ENCODE assay signal across 8 cellular contexts in genomic region chr2:25041928-25042320, GRCh38. TPM values are rescaled to one million over a fixed set of nuclear protein-coding genes. Genes with fewer than 3 reads are reported as not detected.
DNase-seq lines count a peak whose midpoint lies in the region; TF ChIP-seq lines count a peak whose summit lies in the region.

EFR3B (plus strand) TSS chr2:25042076; CDS start chr2:25042313, 237 bp downstream.

- H3K9me2 ChIP-seq in MM.1S (replicated peaks; ENCODE audit: insufficient read depth, low read length) (no peaks in the 10 kb centered on the region), neural cell (ENCODE audit: insufficient read depth, low read length) (no peaks in the 10 kb centered on the region)

- peaks cover 23 to 27% of the 10 kb centered on the region in 2 experiments for H3K4me1 Mint-ChIP-seq in H9
- H3K4me1 Mint-ChIP-seq in stimulated activated naive CD8-positive, alpha-beta T cell treated with anti-CD3 and anti-CD28 coated beads, Interleukin-15, Interleukin-2, amounts not matched to agents 100 ng/mL and 50 ng/mL, for 24 hours (ENCODE audit: low read depth), result peaks cover 33% of the 10 kb centered on the region

- H3K4me3 ChIP-seq in MM.1S (ENCODE audit: low read length) (peak within 1 kb of the TSS; percentile 80), fibroblast of villous mesenchyme (ENCODE audit: low read depth, low read length) (peak within 1 kb of the TSS; percentile 64), neural cell (ENCODE audit: low read length) (peak within 1 kb of the TSS; percentile 90)

- H3K18ac ChIP-seq in H9 (ENCODE audit: insufficient read length, low read depth, low read length), result peak within 1 kb of the TSS; percentile 44

- no peak within 1 kb of the TSS for H2BK20ac ChIP-seq in H9 (ENCODE audit: low read depth, low read length, poor library complexity, severe bottlenecking)

- peak within 1 kb of the TSS in 2 of 3 experiments; percentile 46 to 94; a peak in 3 of 7 replicates for H3K27ac Mint-ChIP-seq in H9
- H3K27ac Mint-ChIP-seq in stimulated activated naive CD8-positive, alpha-beta T cell treated with anti-CD3 and anti-CD28 coated beads, Interleukin-15, Interleukin-2, amounts not matched to agents 100 ng/mL and 50 ng/mL, for 24 hours, result no peak within 1 kb of the TSS

- H2AK5ac ChIP-seq in H9 (ENCODE audit: insufficient read length, low read length), result no peak within 1 kb of the TSS

- peaks cover 10% of the 10 kb centered on the region; the same call in 1 of the 2 replicates for H3F3A ChIP-seq in MM.1S (ENCODE audit: insufficient read depth, low read length)
- peaks cover 5% of the 10 kb centered on the region for H3F3A ChIP-seq in neural cell (ENCODE audit: insufficient read depth, low read length, poor library complexity, severe bottlenecking)

- no peak within 1 kb of the TSS for H4K5ac ChIP-seq in H9 (ENCODE audit: insufficient read length, low read depth, low read length)

- H4K20me1 ChIP-seq in H9 (ENCODE audit: control insufficient read depth, insufficient read depth, insufficient read length), result no peaks in the 10 kb centered on the region
- no peaks in the 10 kb centered on the region for H4K20me1 ChIP-seq in MM.1S (ENCODE audit: insufficient read depth, low read length)
- H4K20me1 ChIP-seq in neural cell (ENCODE audit: insufficient read depth), result no peaks in the 10 kb centered on the region

- H3K23me2 ChIP-seq in H9 (ENCODE audit: insufficient read length, low read depth, low read length, poor library complexity, severe bottlenecking), result peaks cover 17% of the 10 kb centered on the region

- no peak for TF ChIP-seq EP300 in neural cell (conservative IDR thresholded peaks at IDR 0.05; ENCODE audit: poor library complexity, severe bottlenecking)

- H3K9me3 Mint-ChIP-seq in H9, result no peaks in the 10 kb centered on the region; a peak in 1 of 5 replicates
- H3K9me3 Mint-ChIP-seq in stimulated activated naive CD8-positive, alpha-beta T cell treated with anti-CD3 and anti-CD28 coated beads, Interleukin-15, Interleukin-2, amounts not matched to agents 100 ng/mL and 50 ng/mL, for 24 hours, result no peaks in the 10 kb centered on the region

- no peaks in the 10 kb centered on the region for H3K79me1 ChIP-seq in H9 (ENCODE audit: insufficient read depth, low read depth, low read length, poor library complexity, severe bottlenecking)

- peak within 1 kb of the TSS; percentile 78 for H3K14ac ChIP-seq in H9 (ENCODE audit: insufficient read depth, low read length)

- H3K79me2 ChIP-seq in H9 (ENCODE audit: insufficient read depth, low read length) (no peaks in the 10 kb centered on the region), MM.1S (ENCODE audit: low read length) (no peaks in the 10 kb centered on the region), neural cell (replicated peaks; ENCODE audit: insufficient read depth, low read length) (peaks cover 19% of the 10 kb centered on the region)

- no peak within 1 kb of the TSS for H2AFZ ChIP-seq in H9 (ENCODE audit: low read length)
- peak within 1 kb of the TSS; percentile 100 for H2AFZ ChIP-seq in MM.1S (ENCODE audit: low read length)
- peak within 1 kb of the TSS; percentile 56 for H2AFZ ChIP-seq in neural cell (ENCODE audit: low read depth, low read length)

- no peak within 1 kb of the TSS for H3T11ph ChIP-seq in H9 (ENCODE audit: low read length)

- WGBS in H9 (ENCODE audit: extremely low coverage, insufficient read length, low lambda C conversion rate), result no CpG with 5 or more reads among the region's 54 CpGs

- no peaks in the 10 kb centered on the region for H3K9me3 ChIP-seq in H9 (ENCODE audit: control insufficient read depth, low read depth, low read length)
- H3K9me3 ChIP-seq in MM.1S (replicated peaks; ENCODE audit: insufficient read depth, low read length), result no peaks in the 10 kb centered on the region
- H3K9me3 ChIP-seq in neural cell (ENCODE audit: low read length), result no peaks in the 10 kb centered on the region

- no peak within 1 kb of the TSS for H4K91ac ChIP-seq in H9 (ENCODE audit: insufficient read length, low read depth, low read length)

- H3K4ac ChIP-seq in H9 (ENCODE audit: low read depth, low read length), result no peak within 1 kb of the TSS

- DNase-seq in ELF-1 (ENCODE audit: low read depth, low spot score), result peak; percentile 93
- peak; percentile 96 for DNase-seq in H9
- peak; percentile 94 for DNase-seq in MM.1S
- DNase-seq in SIG-M5 (lab: John Stamatoyannopoulos, UW), result peak; percentile 56
- peak; percentile 88 for DNase-seq in activated gamma-delta T cell treated with Interleukin-2 at 50 U/mL for 16 hours
- DNase-seq in fibroblast of villous mesenchyme (ENCODE audit: low read depth), result peak; percentile 90

- no peak within 1 kb of the TSS for H2BK12ac ChIP-seq in H9 (ENCODE audit: insufficient read length, low read depth, low read length)

- H3K23ac ChIP-seq in H9 (ENCODE audit: insufficient read length, low read depth, low read length), result no peak within 1 kb of the TSS

- TF ChIP-seq CTCF in H9 (conservative IDR thresholded peaks at IDR 0.05) (no peak), MM.1S (IDR thresholded peaks at IDR 0.05; ENCODE audit: low read length) (no peak), fibroblast of villous mesenchyme (IDR thresholded peaks at IDR 0.05; ENCODE audit: insufficient read depth, low read depth, low read length) (no peak), neural cell (IDR thresholded peaks at IDR 0.05; ENCODE audit: poor library complexity, severe bottlenecking) (no peak)

- H3K27ac ChIP-seq in H9 (ENCODE audit: insufficient read length, low read depth, low read length) (no peak within 1 kb of the TSS), MM.1S (ENCODE audit: low read length) (no peak within 1 kb of the TSS), neural cell (ENCODE audit: low read length) (peak within 1 kb of the TSS; percentile 73)

- no peaks in the 10 kb centered on the region for H3K4me1 ChIP-seq in H9 (ENCODE audit: insufficient read depth, low read length)
- H3K4me1 ChIP-seq in MM.1S (ENCODE audit: low read length), result 0 out of 2 replicates have a peak, but pooled peaks cover 5% of the 10 kb centered on the region

- H4K8ac ChIP-seq in H9 (replicated peaks; ENCODE audit: insufficient read length, low read depth, low read length), result no peak within 1 kb of the TSS

- H3K36me3 ChIP-seq in MM.1S (replicated peaks; ENCODE audit: insufficient read depth, low read length) (no peaks in the 10 kb centered on the region), neural cell (ENCODE audit: insufficient read depth, low read length) (no peaks in the 10 kb centered on the region)

- H3K9ac ChIP-seq in H9 (ENCODE audit: extremely low read depth, insufficient read length, low read length) (peak within 1 kb of the TSS; percentile 36), MM.1S (ENCODE audit: low read length) (peak within 1 kb of the TSS; percentile 56; the same call in 1 of the 2 replicates), neural cell (ENCODE audit: low read length) (peak within 1 kb of the TSS; percentile 85)

- no peak within 1 kb of the TSS for H2BK120ac ChIP-seq in H9 (ENCODE audit: low read depth, low read length, poor library complexity, severe bottlenecking)

- peak within 1 kb of the TSS; percentile 89 for H3K4me2 ChIP-seq in H9 (ENCODE audit: insufficient read depth, insufficient read length, low read length)
- H3K4me2 ChIP-seq in MM.1S (ENCODE audit: low read depth, low read length), result peak within 1 kb of the TSS; percentile 100
- H3K4me2 ChIP-seq in neural cell (ENCODE audit: low read length), result peak within 1 kb of the TSS; percentile 65

- H3K27me3 Mint-ChIP-seq in H9 (ENCODE audit: low read depth), result peaks cover 57% of the 10 kb centered on the region
- H3K27me3 Mint-ChIP-seq in stimulated activated naive CD8-positive, alpha-beta T cell treated with anti-CD3 and anti-CD28 coated beads, Interleukin-15, Interleukin-2, amounts not matched to agents 100 ng/mL and 50 ng/mL, for 24 hours, result peaks cover 46% of the 10 kb centered on the region

- H3K4me3 Mint-ChIP-seq in H9, result peak within 1 kb of the TSS; percentile 84 to 91
- H3K4me3 Mint-ChIP-seq in stimulated activated naive CD8-positive, alpha-beta T cell treated with anti-CD3 and anti-CD28 coated beads, Interleukin-15, Interleukin-2, amounts not matched to agents 100 ng/mL and 50 ng/mL, for 24 hours, result peak within 1 kb of the TSS; percentile 75

- H3K36me3 Mint-ChIP-seq in H9 (ENCODE audit: insufficient read depth in 1 of 3, low read depth in 3 of 3), result peaks cover 2 to 16% (median 7%) of the 10 kb centered on the region in 3 experiments; a peak in 6 of 7 replicates
- no peaks in the 10 kb centered on the region for H3K36me3 Mint-ChIP-seq in stimulated activated naive CD8-positive, alpha-beta T cell treated with anti-CD3 and anti-CD28 coated beads, Interleukin-15, Interleukin-2, amounts not matched to agents 100 ng/mL and 50 ng/mL, for 24 hours (ENCODE audit: low read depth)

- peaks cover 4% of the 10 kb centered on the region; the same call in 1 of the 2 replicates for H3K27me3 ChIP-seq in H9 (ENCODE audit: insufficient read depth, low read length)
- H3K27me3 ChIP-seq in MM.1S (replicated peaks; ENCODE audit: insufficient read depth, low read length), result peaks cover 23% of the 10 kb centered on the region
- no peaks in the 10 kb centered on the region for H3K27me3 ChIP-seq in neural cell (ENCODE audit: insufficient read depth, low read depth, low read length)

- no peak within 1 kb of the TSS for H3K56ac ChIP-seq in H9 (ENCODE audit: insufficient read length, low read depth, low read length)

- no peak within 1 kb of the TSS; the same call in 1 of the 2 replicates for H2BK15ac ChIP-seq in H9 (ENCODE audit: low read depth, low read length)

- H2BK5ac ChIP-seq in H9 (ENCODE audit: insufficient read length, low read length), result no peak within 1 kb of the TSS

- no peak for TF ChIP-seq RAD21 in neural cell (conservative IDR thresholded peaks at IDR 0.05)

TF ChIP-seq in neural cell, 6 proteins besides CTCF, POLR2A, EP300 and RAD21 (continues in another document):
- TF ChIP-seq EZH2 (IDR thresholded peaks at IDR 0.05; ENCODE audit: borderline replicate concordance, insufficient read depth, low read length, poor library complexity, severe bottlenecking), result no peak
- TF ChIP-seq MXI1 (conservative IDR thresholded peaks at IDR 0.05; ENCODE audit: poor library complexity, severe bottlenecking), result no peak
- TF ChIP-seq TAF1 (IDR thresholded peaks at IDR 0.05; ENCODE audit: low read depth), result peak; percentile 58

RNA-seq across cellular contexts. Expression of gene EFR3B, which starts in this region (rescaled TPM):
- 7.0 and 7.2 TPM in 2 replicates for total RNA-seq in H9 (2021)
- total RNA-seq in fibroblast of villous mesenchyme, result under 0.01 TPM in 2 replicates
- polyA plus RNA-seq in neural cell, result 29.3 and 30.6 TPM in 2 replicates
- polyA minus RNA-seq in neural cell, result 81.6 and 88.8 TPM in 2 replicates

Comparison
In these comparisons a context has a peak if more than half of its experiments do, and no peak if none do; other contexts are left out.
1. Peak in DNase-seq and H3K4me3 ChIP-seq in fibroblast of villous mesenchyme; RNA of the gene not detected or under 1 TPM.